ENCODE assay signal across 1 cellular context in the genomic region with DNA sequence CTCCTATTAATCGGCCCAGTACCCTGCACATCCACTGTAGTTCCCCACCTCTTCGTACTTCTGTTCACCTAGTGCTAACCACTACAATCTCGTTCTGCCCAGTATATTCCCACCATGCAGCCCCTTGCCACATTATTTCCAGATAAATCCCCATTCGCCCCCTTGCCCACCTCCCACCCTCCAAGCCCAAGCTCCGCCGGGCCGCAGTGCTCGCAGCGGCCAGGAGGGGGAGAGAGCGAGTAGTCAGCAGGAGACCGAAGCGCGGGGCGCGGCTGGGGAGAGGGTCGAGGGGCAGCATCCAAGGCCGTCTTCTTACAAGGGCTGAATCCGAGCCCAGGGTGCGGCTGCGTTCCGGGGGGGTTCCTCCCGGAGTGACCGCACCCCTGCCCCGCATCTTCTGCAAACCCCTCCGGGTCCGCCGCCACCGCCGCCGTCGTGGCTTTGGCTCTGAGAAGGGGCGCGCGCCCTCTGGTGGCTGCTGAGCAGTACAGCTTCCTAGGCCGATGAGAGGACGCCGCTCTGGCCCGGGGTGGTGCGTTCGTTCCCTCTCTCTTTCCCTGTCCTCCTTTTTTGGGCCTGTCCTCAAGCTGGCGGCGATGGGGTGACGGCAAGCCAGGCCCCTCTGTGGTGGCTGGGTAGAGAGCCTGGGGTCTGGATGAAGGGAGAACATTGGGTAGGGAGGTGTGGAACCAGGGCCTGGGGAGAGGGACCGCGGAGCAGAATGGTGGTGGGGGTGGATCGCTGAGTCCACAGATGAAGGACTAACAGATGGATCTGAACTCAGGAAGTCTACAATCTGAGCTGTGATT.
TF ChIP-seq lines count a peak whose summit lies in the region.

No MANE protein-coding gene starts in this region.

TF ChIP-seq in HepG2, 621 proteins besides CTCF, POLR2A, EP300 and RAD21 (continued from another document and continues in another):
- TF ChIP-seq, protein P1, sequence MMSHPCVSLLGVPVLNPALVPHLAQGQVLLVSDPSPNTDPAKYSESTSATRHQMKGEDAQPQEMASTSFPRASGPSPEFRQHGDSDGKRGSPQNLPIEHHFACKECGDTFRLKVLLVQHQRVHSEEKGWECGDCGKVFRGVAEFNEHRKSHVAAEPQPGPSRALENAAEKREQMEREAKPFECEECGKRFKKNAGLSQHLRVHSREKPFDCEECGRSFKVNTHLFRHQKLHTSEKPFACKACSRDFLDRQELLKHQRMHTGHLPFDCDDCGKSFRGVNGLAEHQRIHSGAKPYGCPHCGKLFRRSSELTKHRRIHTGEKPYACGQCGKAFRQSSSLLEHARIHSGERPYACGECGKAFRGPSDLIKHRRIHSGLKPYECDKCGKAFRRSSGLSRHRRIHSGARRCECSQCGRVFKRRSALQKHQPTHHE (CRISPR knock-in tag; IDR thresholded peaks at IDR 0.05; ENCODE audit: borderline replicate concordance) = peak; percentile 71; the same call in 1 of the 2 replicates
- TF ChIP-seq, protein P2, sequence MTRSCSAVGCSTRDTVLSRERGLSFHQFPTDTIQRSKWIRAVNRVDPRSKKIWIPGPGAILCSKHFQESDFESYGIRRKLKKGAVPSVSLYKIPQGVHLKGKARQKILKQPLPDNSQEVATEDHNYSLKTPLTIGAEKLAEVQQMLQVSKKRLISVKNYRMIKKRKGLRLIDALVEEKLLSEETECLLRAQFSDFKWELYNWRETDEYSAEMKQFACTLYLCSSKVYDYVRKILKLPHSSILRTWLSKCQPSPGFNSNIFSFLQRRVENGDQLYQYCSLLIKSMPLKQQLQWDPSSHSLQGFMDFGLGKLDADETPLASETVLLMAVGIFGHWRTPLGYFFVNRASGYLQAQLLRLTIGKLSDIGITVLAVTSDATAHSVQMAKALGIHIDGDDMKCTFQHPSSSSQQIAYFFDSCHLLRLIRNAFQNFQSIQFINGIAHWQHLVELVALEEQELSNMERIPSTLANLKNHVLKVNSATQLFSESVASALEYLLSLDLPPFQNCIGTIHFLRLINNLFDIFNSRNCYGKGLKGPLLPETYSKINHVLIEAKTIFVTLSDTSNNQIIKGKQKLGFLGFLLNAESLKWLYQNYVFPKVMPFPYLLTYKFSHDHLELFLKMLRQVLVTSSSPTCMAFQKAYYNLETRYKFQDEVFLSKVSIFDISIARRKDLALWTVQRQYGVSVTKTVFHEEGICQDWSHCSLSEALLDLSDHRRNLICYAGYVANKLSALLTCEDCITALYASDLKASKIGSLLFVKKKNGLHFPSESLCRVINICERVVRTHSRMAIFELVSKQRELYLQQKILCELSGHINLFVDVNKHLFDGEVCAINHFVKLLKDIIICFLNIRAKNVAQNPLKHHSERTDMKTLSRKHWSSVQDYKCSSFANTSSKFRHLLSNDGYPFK (CRISPR knock-in tag; IDR thresholded peaks at IDR 0.05; ENCODE audit: borderline replicate concordance) = peak; percentile 51; the same call in 1 of the 2 replicates
- TF ChIP-seq, protein P3, sequence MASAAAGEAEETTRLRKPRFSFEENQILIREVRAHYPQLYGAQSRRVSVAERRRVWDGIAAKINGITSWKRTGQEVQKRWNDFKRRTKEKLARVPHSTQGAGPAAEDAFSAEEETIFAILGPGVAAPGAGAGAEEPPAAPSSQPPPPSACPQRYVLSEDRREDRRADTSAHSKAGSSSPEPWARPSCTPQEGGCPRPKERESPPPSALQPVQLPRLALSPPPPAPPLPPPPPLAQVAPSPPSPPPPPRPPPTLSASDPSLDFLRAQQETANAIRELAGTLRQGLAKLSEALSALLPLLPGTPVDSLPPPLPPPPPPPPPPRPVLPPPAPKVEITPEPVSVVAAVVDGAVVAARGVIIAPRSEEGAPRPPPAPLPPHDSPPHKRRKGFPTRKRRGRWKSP (CRISPR knock-in tag; IDR thresholded peaks at IDR 0.05) = 0 out of 2 replicates have a peak, but pooled peaks have one; percentile 48
- TF ChIP-seq ZEB1 (IDR thresholded peaks at IDR 0.05; ENCODE audit: insufficient replicate concordance, low read depth) (no peak), ZNF562 (CRISPR knock-in tag; IDR thresholded peaks at IDR 0.05; ENCODE audit: borderline replicate concordance) (no peak), MXD4 (CRISPR knock-in tag; IDR thresholded peaks at IDR 0.05) (0 out of 2 replicates have a peak, but pooled peaks have one; percentile 39), NFYB (CRISPR knock-in tag; IDR thresholded peaks at IDR 0.05) (no peak), ZNF34 (CRISPR knock-in tag; IDR thresholded peaks at IDR 0.05; ENCODE audit: borderline replicate concordance) (peak; percentile 89; the same call in 1 of the 2 replicates), ZNF20 (CRISPR knock-in tag; IDR thresholded peaks at IDR 0.05) (no peak), NFATC3 (CRISPR knock-in tag; IDR thresholded peaks at IDR 0.05) (no peak), SMAD1 (CRISPR knock-in tag; IDR thresholded peaks at IDR 0.05; ENCODE audit: borderline replicate concordance, low read depth) (0 out of 2 replicates have a peak, but pooled peaks have one; percentile 63), ZMYM3 (CRISPR knock-in tag; IDR thresholded peaks at IDR 0.05) (peak; percentile 61), SP2 (CRISPR knock-in tag; IDR thresholded peaks at IDR 0.05) (no peak), RFXANK (CRISPR knock-in tag; IDR thresholded peaks at IDR 0.05) (peak; percentile 52; the same call in 1 of the 2 replicates), ZNF747 (CRISPR knock-in tag; IDR thresholded peaks at IDR 0.05; ENCODE audit: borderline replicate concordance) (peak; percentile 45; the same call in 1 of the 2 replicates), ZNF773 (CRISPR knock-in tag; IDR thresholded peaks at IDR 0.05; ENCODE audit: borderline replicate concordance) (no peak), ZNF563 (CRISPR knock-in tag; IDR thresholded peaks at IDR 0.05) (peak; percentile 54; the same call in 1 of the 2 replicates), ZNF333 (CRISPR knock-in tag; IDR thresholded peaks at IDR 0.05; ENCODE audit: borderline replicate concordance) (peak; percentile 86; the same call in 1 of the 2 replicates), PCBP1 (IDR thresholded peaks at IDR 0.05; ENCODE audit: borderline replicate concordance, low read depth, low read length) (peak; percentile 93), PHF20 (CRISPR knock-in tag; IDR thresholded peaks at IDR 0.05) (no peak), SAFB2 (CRISPR knock-in tag; IDR thresholded peaks at IDR 0.05; ENCODE audit: borderline replicate concordance, low read depth) (no peak), ZNF143 (CRISPR knock-in tag; IDR thresholded peaks at IDR 0.05) (no peak)
- TF ChIP-seq, protein P4, sequence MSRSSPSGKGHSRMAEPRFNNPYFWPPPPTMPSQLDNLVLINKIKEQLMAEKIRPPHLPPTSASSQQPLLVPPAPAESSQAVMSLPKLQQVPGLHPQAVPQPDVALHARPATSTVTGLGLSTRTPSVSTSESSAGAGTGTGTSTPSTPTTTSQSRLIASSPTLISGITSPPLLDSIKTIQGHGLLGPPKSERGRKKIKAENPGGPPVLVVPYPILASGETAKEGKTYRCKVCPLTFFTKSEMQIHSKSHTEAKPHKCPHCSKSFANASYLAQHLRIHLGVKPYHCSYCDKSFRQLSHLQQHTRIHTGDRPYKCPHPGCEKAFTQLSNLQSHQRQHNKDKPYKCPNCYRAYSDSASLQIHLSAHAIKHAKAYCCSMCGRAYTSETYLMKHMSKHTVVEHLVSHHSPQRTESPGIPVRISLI (CRISPR knock-in tag; IDR thresholded peaks at IDR 0.05; ENCODE audit: borderline replicate concordance) = no peak
- TF ChIP-seq, protein P5, sequence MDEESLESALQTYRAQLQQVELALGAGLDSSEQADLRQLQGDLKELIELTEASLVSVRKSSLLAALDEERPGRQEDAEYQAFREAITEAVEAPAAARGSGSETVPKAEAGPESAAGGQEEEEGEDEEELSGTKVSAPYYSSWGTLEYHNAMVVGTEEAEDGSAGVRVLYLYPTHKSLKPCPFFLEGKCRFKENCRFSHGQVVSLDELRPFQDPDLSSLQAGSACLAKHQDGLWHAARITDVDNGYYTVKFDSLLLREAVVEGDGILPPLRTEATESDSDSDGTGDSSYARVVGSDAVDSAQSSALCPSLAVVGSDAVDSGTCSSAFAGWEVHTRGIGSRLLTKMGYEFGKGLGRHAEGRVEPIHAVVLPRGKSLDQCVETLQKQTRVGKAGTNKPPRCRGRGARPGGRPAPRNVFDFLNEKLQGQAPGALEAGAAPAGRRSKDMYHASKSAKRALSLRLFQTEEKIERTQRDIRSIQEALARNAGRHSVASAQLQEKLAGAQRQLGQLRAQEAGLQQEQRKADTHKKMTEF (CRISPR knock-in tag; IDR thresholded peaks at IDR 0.05) = peak; percentile 80
- TF ChIP-seq, protein P6, sequence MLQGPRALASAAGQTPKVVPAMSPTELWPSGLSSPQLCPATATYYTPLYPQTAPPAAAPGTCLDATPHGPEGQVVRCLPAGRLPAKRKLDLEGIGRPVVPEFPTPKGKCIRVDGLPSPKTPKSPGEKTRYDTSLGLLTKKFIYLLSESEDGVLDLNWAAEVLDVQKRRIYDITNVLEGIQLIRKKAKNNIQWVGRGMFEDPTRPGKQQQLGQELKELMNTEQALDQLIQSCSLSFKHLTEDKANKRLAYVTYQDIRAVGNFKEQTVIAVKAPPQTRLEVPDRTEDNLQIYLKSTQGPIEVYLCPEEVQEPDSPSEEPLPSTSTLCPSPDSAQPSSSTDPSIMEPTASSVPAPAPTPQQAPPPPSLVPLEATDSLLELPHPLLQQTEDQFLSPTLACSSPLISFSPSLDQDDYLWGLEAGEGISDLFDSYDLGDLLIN (CRISPR knock-in tag; IDR thresholded peaks at IDR 0.05; ENCODE audit: borderline replicate concordance) = no peak
- TF ChIP-seq, protein P7, sequence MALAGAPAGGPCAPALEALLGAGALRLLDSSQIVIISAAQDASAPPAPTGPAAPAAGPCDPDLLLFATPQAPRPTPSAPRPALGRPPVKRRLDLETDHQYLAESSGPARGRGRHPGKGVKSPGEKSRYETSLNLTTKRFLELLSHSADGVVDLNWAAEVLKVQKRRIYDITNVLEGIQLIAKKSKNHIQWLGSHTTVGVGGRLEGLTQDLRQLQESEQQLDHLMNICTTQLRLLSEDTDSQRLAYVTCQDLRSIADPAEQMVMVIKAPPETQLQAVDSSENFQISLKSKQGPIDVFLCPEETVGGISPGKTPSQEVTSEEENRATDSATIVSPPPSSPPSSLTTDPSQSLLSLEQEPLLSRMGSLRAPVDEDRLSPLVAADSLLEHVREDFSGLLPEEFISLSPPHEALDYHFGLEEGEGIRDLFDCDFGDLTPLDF (CRISPR knock-in tag; IDR thresholded peaks at IDR 0.05) = no peak
- TF ChIP-seq, protein P8, sequence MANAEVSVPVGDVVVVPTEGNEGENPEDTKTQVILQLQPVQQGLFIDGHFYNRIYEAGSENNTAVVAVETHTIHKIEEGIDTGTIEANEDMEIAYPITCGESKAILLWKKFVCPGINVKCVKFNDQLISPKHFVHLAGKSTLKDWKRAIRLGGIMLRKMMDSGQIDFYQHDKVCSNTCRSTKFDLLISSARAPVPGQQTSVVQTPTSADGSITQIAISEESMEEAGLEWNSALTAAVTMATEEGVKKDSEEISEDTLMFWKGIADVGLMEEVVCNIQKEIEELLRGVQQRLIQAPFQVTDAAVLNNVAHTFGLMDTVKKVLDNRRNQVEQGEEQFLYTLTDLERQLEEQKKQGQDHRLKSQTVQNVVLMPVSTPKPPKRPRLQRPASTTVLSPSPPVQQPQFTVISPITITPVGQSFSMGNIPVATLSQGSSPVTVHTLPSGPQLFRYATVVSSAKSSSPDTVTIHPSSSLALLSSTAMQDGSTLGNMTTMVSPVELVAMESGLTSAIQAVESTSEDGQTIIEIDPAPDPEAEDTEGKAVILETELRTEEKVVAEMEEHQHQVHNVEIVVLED (CRISPR knock-in tag; IDR thresholded peaks at IDR 0.05; ENCODE audit: borderline replicate concordance) = 0 out of 2 replicates have a peak, but pooled peaks have one; percentile 32
- TF ChIP-seq, protein P9, sequence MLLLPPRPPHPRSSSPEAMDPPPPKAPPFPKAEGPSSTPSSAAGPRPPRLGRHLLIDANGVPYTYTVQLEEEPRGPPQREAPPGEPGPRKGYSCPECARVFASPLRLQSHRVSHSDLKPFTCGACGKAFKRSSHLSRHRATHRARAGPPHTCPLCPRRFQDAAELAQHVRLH (CRISPR knock-in tag; IDR thresholded peaks at IDR 0.05; ENCODE audit: borderline replicate concordance, low read depth) = peak; percentile 85; the same call in 1 of the 2 replicates
- TF ChIP-seq, protein P10, sequence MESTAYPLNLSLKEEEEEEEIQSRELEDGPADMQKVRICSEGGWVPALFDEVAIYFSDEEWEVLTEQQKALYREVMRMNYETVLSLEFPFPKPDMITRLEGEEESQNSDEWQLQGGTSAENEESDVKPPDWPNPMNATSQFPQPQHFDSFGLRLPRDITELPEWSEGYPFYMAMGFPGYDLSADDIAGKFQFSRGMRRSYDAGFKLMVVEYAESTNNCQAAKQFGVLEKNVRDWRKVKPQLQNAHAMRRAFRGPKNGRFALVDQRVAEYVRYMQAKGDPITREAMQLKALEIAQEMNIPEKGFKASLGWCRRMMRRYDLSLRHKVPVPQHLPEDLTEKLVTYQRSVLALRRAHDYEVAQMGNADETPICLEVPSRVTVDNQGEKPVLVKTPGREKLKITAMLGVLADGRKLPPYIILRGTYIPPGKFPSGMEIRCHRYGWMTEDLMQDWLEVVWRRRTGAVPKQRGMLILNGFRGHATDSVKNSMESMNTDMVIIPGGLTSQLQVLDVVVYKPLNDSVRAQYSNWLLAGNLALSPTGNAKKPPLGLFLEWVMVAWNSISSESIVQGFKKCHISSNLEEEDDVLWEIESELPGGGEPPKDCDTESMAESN (CRISPR knock-in tag; conservative IDR thresholded peaks at IDR 0.05) = peak; percentile 34; the same call in 1 of the 2 replicates
- TF ChIP-seq, protein P11, sequence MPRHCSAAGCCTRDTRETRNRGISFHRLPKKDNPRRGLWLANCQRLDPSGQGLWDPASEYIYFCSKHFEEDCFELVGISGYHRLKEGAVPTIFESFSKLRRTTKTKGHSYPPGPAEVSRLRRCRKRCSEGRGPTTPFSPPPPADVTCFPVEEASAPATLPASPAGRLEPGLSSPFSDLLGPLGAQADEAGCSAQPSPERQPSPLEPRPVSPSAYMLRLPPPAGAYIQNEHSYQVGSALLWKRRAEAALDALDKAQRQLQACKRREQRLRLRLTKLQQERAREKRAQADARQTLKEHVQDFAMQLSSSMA (CRISPR knock-in tag; IDR thresholded peaks at IDR 0.05) = no peak
- TF ChIP-seq, protein P12, sequence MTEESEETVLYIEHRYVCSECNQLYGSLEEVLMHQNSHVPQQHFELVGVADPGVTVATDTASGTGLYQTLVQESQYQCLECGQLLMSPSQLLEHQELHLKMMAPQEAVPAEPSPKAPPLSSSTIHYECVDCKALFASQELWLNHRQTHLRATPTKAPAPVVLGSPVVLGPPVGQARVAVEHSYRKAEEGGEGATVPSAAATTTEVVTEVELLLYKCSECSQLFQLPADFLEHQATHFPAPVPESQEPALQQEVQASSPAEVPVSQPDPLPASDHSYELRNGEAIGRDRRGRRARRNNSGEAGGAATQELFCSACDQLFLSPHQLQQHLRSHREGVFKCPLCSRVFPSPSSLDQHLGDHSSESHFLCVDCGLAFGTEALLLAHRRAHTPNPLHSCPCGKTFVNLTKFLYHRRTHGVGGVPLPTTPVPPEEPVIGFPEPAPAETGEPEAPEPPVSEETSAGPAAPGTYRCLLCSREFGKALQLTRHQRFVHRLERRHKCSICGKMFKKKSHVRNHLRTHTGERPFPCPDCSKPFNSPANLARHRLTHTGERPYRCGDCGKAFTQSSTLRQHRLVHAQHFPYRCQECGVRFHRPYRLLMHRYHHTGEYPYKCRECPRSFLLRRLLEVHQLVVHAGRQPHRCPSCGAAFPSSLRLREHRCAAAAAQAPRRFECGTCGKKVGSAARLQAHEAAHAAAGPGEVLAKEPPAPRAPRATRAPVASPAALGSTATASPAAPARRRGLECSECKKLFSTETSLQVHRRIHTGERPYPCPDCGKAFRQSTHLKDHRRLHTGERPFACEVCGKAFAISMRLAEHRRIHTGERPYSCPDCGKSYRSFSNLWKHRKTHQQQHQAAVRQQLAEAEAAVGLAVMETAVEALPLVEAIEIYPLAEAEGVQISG (CRISPR knock-in tag; IDR thresholded peaks at IDR 0.05) = peak; percentile 86
